16 cellular contexts compared by ENCODE assay signal in the genomic region with DNA sequence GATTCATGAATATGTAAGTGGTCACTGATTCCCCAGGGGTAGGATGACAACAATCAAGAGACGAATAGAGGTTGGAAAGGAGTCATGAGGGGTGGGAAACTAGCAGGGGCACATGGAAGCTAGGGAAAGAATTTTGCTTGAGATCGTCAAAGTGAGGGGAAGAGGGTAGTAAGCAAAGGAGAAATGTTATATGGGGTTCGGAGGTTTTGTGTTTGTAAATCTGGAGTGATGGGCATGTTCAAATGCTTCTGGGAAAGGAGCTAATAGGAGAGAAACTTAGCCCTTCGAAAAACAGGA. TPM values are rescaled to one million over a fixed set of nuclear protein-coding genes. Genes with fewer than 3 reads are reported as not detected.
DNase-seq lines count a peak whose midpoint lies in the region; ATAC-seq and TF ChIP-seq lines count a peak whose summit lies in the region.
"Had no signal": no experiment of that assay in that cellular context is flagged by ENCODE, and none has a peak within 500 bp of the region (broad histone marks: within the 10 kb centered on the region; RNA-seq: fewer than 3 reads in every experiment).

No MANE protein-coding gene starts in this region.

- no peak for DNase-seq in activated naive CD4-positive, alpha-beta T cell treated with anti-CD3 and anti-CD28 coated beads, Interleukin-2, amount 10 ng/mL, durations not matched to agents 7 days and 5 days
- no peak for DNase-seq in activated naive CD4-positive, alpha-beta T cell (lab: John Stamatoyannopoulos, UW)
- DNase-seq in glutamatergic neuron (no peak), GF-D8 (lab: John Stamatoyannopoulos, UW) (no peak)
- DNase-seq: activated CD4-positive, alpha-beta T cell treated with anti-CD3 and anti-CD28 coated beads, Interleukin-2, amount 50 U/mL, for 48 hours; activated effector memory CD4-positive, alpha-beta T cell treated with Interleukin-2 at 50 U/mL for 16 hours; hippocampal formation; MV-4-11; NCI-H1930; NCI-H510A; stomach; upper lobe of left lung had no signal

- TF ChIP-seq CTCF in VCaP (conservative IDR thresholded peaks at IDR 0.05) (no peak), glutamatergic neuron (IDR thresholded peaks at IDR 0.05; ENCODE audit: partially characterized antibody, unreplicated experiment) (no peak)

- CTCF ChIA-PET in activated naive CD4-positive, alpha-beta T cell treated with anti-CD3 and anti-CD28 coated beads, Interleukin-2, amount 10 ng/mL, durations not matched to agents 7 days and 5 days (lab: Charles Lee) = interaction anchor here (0.9 kb wide), 1 partner anchor 11 kb away, joined by 3 read pairs; no protein-coding TSS in a partner anchor

- H3K27ac Mint-ChIP-seq in activated naive CD4-positive, alpha-beta T cell treated with anti-CD3 and anti-CD28 coated beads, Interleukin-2, amount 10 ng/mL, durations not matched to agents 7 days and 5 days = peak overlapping the region; percentile 43
- peak overlapping the region; percentile 3 for H3K27ac Mint-ChIP-seq in glutamatergic neuron (ENCODE audit: unreplicated experiment)
- H3K27ac Mint-ChIP-seq in stimulated activated memory B cell treated with anti-CD40 and anti-IgM and Interleukin-4, amounts not matched to agents 10 μg/mL and 1 μg/mL and 100 μg/mL, for 72 hours = peak overlapping the region; percentile 0

- peak overlapping the region; percentile 80 for H3K27ac ChIP-seq in VCaP
- H3K27ac ChIP-seq: stomach, upper lobe of left lung had no signal

- no peak for ATAC-seq in stimulated activated memory B cell treated with anti-CD40 and anti-IgM and Interleukin-4, amounts not matched to agents 10 μg/mL and 1 μg/mL and 100 μg/mL, for 72 hours
- no peak for ATAC-seq in GM18511 (IDR thresholded peaks at IDR 0.05; ENCODE audit: unreplicated experiment)
- ATAC-seq in HG02852 (IDR thresholded peaks at IDR 0.05; ENCODE audit: unreplicated experiment) = no peak

- no peaks in the 10 kb centered on the region for H3K9me3 Mint-ChIP-seq in activated naive CD4-positive, alpha-beta T cell treated with anti-CD3 and anti-CD28 coated beads, Interleukin-2, amount 10 ng/mL, durations not matched to agents 7 days and 5 days
- no peaks in the 10 kb centered on the region for H3K9me3 Mint-ChIP-seq in glutamatergic neuron (ENCODE audit: unreplicated experiment)
- no peaks in the 10 kb centered on the region for H3K9me3 Mint-ChIP-seq in stimulated activated memory B cell treated with anti-CD40 and anti-IgM and Interleukin-4, amounts not matched to agents 10 μg/mL and 1 μg/mL and 100 μg/mL, for 72 hours

- H3K36me3 Mint-ChIP-seq in activated naive CD4-positive, alpha-beta T cell treated with anti-CD3 and anti-CD28 coated beads, Interleukin-2, amount 10 ng/mL, durations not matched to agents 7 days and 5 days = peaks cover 69% of the 10 kb centered on the region
- no peaks in the 10 kb centered on the region for H3K36me3 Mint-ChIP-seq in glutamatergic neuron (ENCODE audit: unreplicated experiment)
- peaks cover 53% of the 10 kb centered on the region for H3K36me3 Mint-ChIP-seq in stimulated activated memory B cell treated with anti-CD40 and anti-IgM and Interleukin-4, amounts not matched to agents 10 μg/mL and 1 μg/mL and 100 μg/mL, for 72 hours

- no peaks in the 10 kb centered on the region for H3K27me3 Mint-ChIP-seq in activated naive CD4-positive, alpha-beta T cell treated with anti-CD3 and anti-CD28 coated beads, Interleukin-2, amount 10 ng/mL, durations not matched to agents 7 days and 5 days
- H3K27me3 Mint-ChIP-seq in glutamatergic neuron (ENCODE audit: unreplicated experiment) = no peaks in the 10 kb centered on the region
- no peaks in the 10 kb centered on the region for H3K27me3 Mint-ChIP-seq in stimulated activated memory B cell treated with anti-CD40 and anti-IgM and Interleukin-4, amounts not matched to agents 10 μg/mL and 1 μg/mL and 100 μg/mL, for 72 hours

- peaks cover 44% of the 10 kb centered on the region for H3K4me1 Mint-ChIP-seq in activated naive CD4-positive, alpha-beta T cell treated with anti-CD3 and anti-CD28 coated beads, Interleukin-2, amount 10 ng/mL, durations not matched to agents 7 days and 5 days
- peaks cover 4% of the 10 kb centered on the region for H3K4me1 Mint-ChIP-seq in glutamatergic neuron (ENCODE audit: low read depth, unreplicated experiment)
- H3K4me1 Mint-ChIP-seq in stimulated activated memory B cell treated with anti-CD40 and anti-IgM and Interleukin-4, amounts not matched to agents 10 μg/mL and 1 μg/mL and 100 μg/mL, for 72 hours = peaks cover 18% of the 10 kb centered on the region

- H3K4me3 Mint-ChIP-seq in activated naive CD4-positive, alpha-beta T cell treated with anti-CD3 and anti-CD28 coated beads, Interleukin-2, amount 10 ng/mL, durations not matched to agents 7 days and 5 days = no peak overlapping the region
- no peak overlapping the region for H3K4me3 Mint-ChIP-seq in glutamatergic neuron (ENCODE audit: unreplicated experiment)
- H3K4me3 Mint-ChIP-seq in stimulated activated memory B cell treated with anti-CD40 and anti-IgM and Interleukin-4, amounts not matched to agents 10 μg/mL and 1 μg/mL and 100 μg/mL, for 72 hours = no peak overlapping the region

RNA-seq across cellular contexts. Expression of a gene that starts 7.9 kb away (rescaled TPM):
- total RNA-seq in glutamatergic neuron (ENCODE audit: unreplicated experiment) = 1,217 TPM

RNA-seq across cellular contexts. Expression of a gene that starts 11.9 kb away (rescaled TPM):
- total RNA-seq in glutamatergic neuron (ENCODE audit: unreplicated experiment) = 7.2 TPM

RNA-seq across cellular contexts. Expression of a gene that starts 40.8 kb away (rescaled TPM):
- 18.6 TPM for total RNA-seq in glutamatergic neuron (ENCODE audit: unreplicated experiment)

RNA-seq across cellular contexts. Expression of a gene that starts 59.7 kb away (rescaled TPM):
- 34.8 TPM for total RNA-seq in glutamatergic neuron (ENCODE audit: unreplicated experiment)
